ENCODE assay signal across 10 cellular contexts in genomic region chr4:169921237-169921636, GRCh38.
"Had no signal": no experiment of that assay in that cellular context is flagged by ENCODE, and none has a peak within 500 bp of the region (broad histone marks: within the 10 kb centered on the region; RNA-seq: fewer than 3 reads in every experiment).

No MANE protein-coding gene starts in this region.

- ATAC-seq: HCT116 had no signal

- H3K9ac ChIP-seq: GM23248, KMS-11 had no signal

- H3K4me3 Mint-ChIP-seq: HFFc6 had no signal

- H3K4me3 ChIP-seq: GM23248, HAP-1 had no signal

- H3K27ac ChIP-seq: GM23248, HL-60, KMS-11 had no signal

- H3K4me2 ChIP-seq: KMS-11 had no signal

- H3K27ac Mint-ChIP-seq: HFFc6 had no signal

- H3K36me3 ChIP-seq: HAP-1 had no signal

- DNase-seq: GM23248, H7, HFFc6, IMR-90, Karpas-422, KBM-7 had no signal

- H2AFZ ChIP-seq: GM23248 had no signal
